Comparison of ENCODE assay signal across 20 cellular contexts in the genomic region with DNA sequence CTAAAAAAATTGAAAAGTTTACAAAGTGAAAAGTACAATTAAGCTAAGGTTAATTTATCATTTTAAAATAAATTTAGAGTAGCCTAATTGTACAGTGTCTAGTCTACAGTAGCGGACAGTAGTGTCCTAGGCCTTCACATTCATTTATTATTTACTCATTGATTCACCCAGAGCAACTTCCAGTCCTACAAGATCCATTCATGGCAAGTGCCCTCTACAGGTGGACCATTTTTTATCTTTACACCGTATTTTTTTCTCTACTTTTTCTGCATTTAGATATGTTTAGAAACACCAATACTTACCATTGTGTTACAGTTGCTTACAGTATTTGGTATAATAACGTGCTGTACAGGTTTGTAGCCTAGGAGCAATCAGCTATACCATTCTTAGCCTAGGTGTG.
"Had no signal": no experiment of that assay in that cellular context is flagged by ENCODE, and none has a peak within 500 bp of the region (broad histone marks: within the 10 kb centered on the region; RNA-seq: fewer than 3 reads in every experiment).

No MANE protein-coding gene starts in this region.

- H3K36me3 ChIP-seq: ascending aorta, esophagus muscularis mucosa, gastroesophageal sphincter, heart left ventricle, left lung, upper lobe of right lung had no signal

- H3K27me3 ChIP-seq: ascending aorta, esophagus muscularis mucosa, gastroesophageal sphincter, heart left ventricle, left lung, upper lobe of right lung had no signal

- H3K9ac ChIP-seq: parathyroid adenoma had no signal

- H2AFZ ChIP-seq: parathyroid adenoma had no signal

- H3K27ac ChIP-seq: ascending aorta, coronary artery, esophagus muscularis mucosa, gastroesophageal sphincter, heart left ventricle, left lung, parathyroid adenoma, upper lobe of right lung had no signal

- H3K27ac Mint-ChIP-seq: activated naive CD4-positive, alpha-beta T cell treated with anti-CD3 and anti-CD28 coated beads, Interleukin-2, amount 50 U/mL, for 24 hours; mesothelial cell of epicardium; natural killer cell treated with Interleukin-12 subunit alpha and Interleukin-12 subunit beta and Interleukin-15 and Interleukin-18, amount 100 ng/mL, for 72 hours; stimulated activated naive B cell treated with anti-CD40 and anti-IgM and Interleukin-4, amounts not matched to agents 10 μg/mL and 1 μg/mL and 100 μg/mL, for 72 hours had no signal

- H3K4me3 ChIP-seq: ascending aorta, coronary artery, esophagus muscularis mucosa, gastroesophageal sphincter, heart left ventricle, left lung, upper lobe of right lung had no signal

- H3K36me3 Mint-ChIP-seq: activated naive CD4-positive, alpha-beta T cell treated with anti-CD3 and anti-CD28 coated beads, Interleukin-2, amount 50 U/mL, for 24 hours; mesothelial cell of epicardium; natural killer cell treated with Interleukin-12 subunit alpha and Interleukin-12 subunit beta and Interleukin-15 and Interleukin-18, amount 100 ng/mL, for 72 hours; stimulated activated naive B cell treated with anti-CD40 and anti-IgM and Interleukin-4, amounts not matched to agents 10 μg/mL and 1 μg/mL and 100 μg/mL, for 72 hours had no signal

- H3K9me3 ChIP-seq: ascending aorta, esophagus muscularis mucosa, gastroesophageal sphincter, heart left ventricle, left lung, upper lobe of right lung had no signal

- H3K9me3 Mint-ChIP-seq: activated naive CD4-positive, alpha-beta T cell treated with anti-CD3 and anti-CD28 coated beads, Interleukin-2, amount 50 U/mL, for 24 hours; central memory CD8-positive, alpha-beta T cell; natural killer cell treated with Interleukin-12 subunit alpha and Interleukin-12 subunit beta and Interleukin-15 and Interleukin-18, amount 100 ng/mL, for 72 hours; stimulated activated naive B cell treated with anti-CD40 and anti-IgM and Interleukin-4, amounts not matched to agents 10 μg/mL and 1 μg/mL and 100 μg/mL, for 72 hours had no signal

- DNase-seq: activated CD4-positive, alpha-beta T cell treated with anti-CD3 and anti-CD28 coated beads, Interleukin-2, amount 50 U/mL, for 1 hour; activated CD8-positive, alpha-beta memory T cell treated with anti-CD3 and anti-CD28 coated beads for 24 hours; activated CD8-positive, alpha-beta memory T cell treated with anti-CD3 and anti-CD28 coated beads, Interleukin-2, amount 50 U/mL, for 48 hours; activated gamma-delta T cell; activated T-cell treated with anti-CD3 and anti-CD28 coated beads, Interleukin-2, amount 50 U/mL, for 48 hours; heart left ventricle; kidney; left lung; stimulated activated naive B cell treated with anti-CD40 and anti-IgM and Interleukin-4, amounts not matched to agents 10 μg/mL and 1 μg/mL and 100 μg/mL, for 72 hours; T1000; upper lobe of right lung had no signal

- H3K4me3 Mint-ChIP-seq: activated naive CD4-positive, alpha-beta T cell treated with anti-CD3 and anti-CD28 coated beads, Interleukin-2, amount 50 U/mL, for 24 hours; central memory CD8-positive, alpha-beta T cell; mesothelial cell of epicardium; natural killer cell treated with Interleukin-12 subunit alpha and Interleukin-12 subunit beta and Interleukin-15 and Interleukin-18, amount 100 ng/mL, for 72 hours; stimulated activated naive B cell treated with anti-CD40 and anti-IgM and Interleukin-4, amounts not matched to agents 10 μg/mL and 1 μg/mL and 100 μg/mL, for 72 hours had no signal

- H3K79me2 ChIP-seq: parathyroid adenoma had no signal

- ATAC-seq: gastroesophageal sphincter; heart left ventricle; left lung; natural killer cell treated with Interleukin-12 subunit alpha and Interleukin-12 subunit beta and Interleukin-15 and Interleukin-18, amount 100 ng/mL, for 72 hours; stimulated activated naive B cell treated with anti-CD40 and anti-IgM and Interleukin-4, amounts not matched to agents 10 μg/mL and 1 μg/mL and 100 μg/mL, for 72 hours; upper lobe of right lung had no signal

- H3K4me1 Mint-ChIP-seq: activated naive CD4-positive, alpha-beta T cell treated with anti-CD3 and anti-CD28 coated beads, Interleukin-2, amount 50 U/mL, for 24 hours; central memory CD8-positive, alpha-beta T cell; stimulated activated naive B cell treated with anti-CD40 and anti-IgM and Interleukin-4, amounts not matched to agents 10 μg/mL and 1 μg/mL and 100 μg/mL, for 72 hours had no signal

- H3K4me1 ChIP-seq: ascending aorta, left lung, parathyroid adenoma, upper lobe of right lung had no signal
